Comparison of ENCODE assay signal across 8 cellular contexts in genomic region chr5:1103505-1104326, GRCh38. TPM values are rescaled to one million over a fixed set of nuclear protein-coding genes. Genes with fewer than 3 reads are reported as not detected.
DNase-seq lines count a peak whose midpoint lies in the region; FAIRE-seq and TF ChIP-seq lines count a peak whose summit lies in the region.

No MANE protein-coding gene starts in this region.

- no TSS peak for BruUV-seq in Caco-2 (replicated peaks; lab: Mats Ljungman, UMichigan)

- no peak overlapping the region for H2AFZ ChIP-seq in H1 (ENCODE audit: low read length)

- no peak overlapping the region for H3K23ac ChIP-seq in H1 (ENCODE audit: insufficient read length)

- no peak for FAIRE-seq in H1 (lab: Jason Lieb, UNC)

- no peaks in the 10 kb centered on the region for H3K27me3 ChIP-seq in H1 (replicated peaks in 1 of 4; ENCODE audit: control insufficient read depth in 3 of 4, extremely low read depth in 1 of 4, insufficient read depth in 3 of 4, low read length in 3 of 4)
- no peaks in the 10 kb centered on the region for H3K27me3 ChIP-seq in muscle layer of duodenum (ENCODE audit: low read depth, low read length)
- H3K27me3 ChIP-seq in Caco-2 (replicated peaks; ENCODE audit: control insufficient read depth, insufficient read depth, low read length) = no peaks in the 10 kb centered on the region

- H2AK5ac ChIP-seq in H1 (ENCODE audit: low read depth, low read length) = peak overlapping the region; percentile 17; the same call in 1 of the 2 replicates

- no peaks in the 10 kb centered on the region for H3K9me3 Mint-ChIP-seq in HFFc6
- H3K9me3 Mint-ChIP-seq in Caco-2 (ENCODE audit: unreplicated experiment) = no peaks in the 10 kb centered on the region

- TF ChIP-seq CTCF in H1 (IDR thresholded peaks at IDR 0.05; ENCODE audit: control extremely low read depth in 1 of 3, insufficient read depth in 1 of 3, low read depth in 1 of 3, low read length in 3 of 3) = no peak
- no peak for TF ChIP-seq CTCF in HFFc6 (IDR thresholded peaks at IDR 0.05)
- TF ChIP-seq CTCF in Caco-2 (IDR thresholded peaks at IDR 0.05; ENCODE audit: insufficient read depth in 1 of 2, low read depth in 1 of 2, low read length in 1 of 2, severe bottlenecking in 1 of 2, unreplicated experiment in 1 of 2) = no peak

- H3K4me1 Mint-ChIP-seq in HFFc6 (ENCODE audit: low read depth) = no peaks in the 10 kb centered on the region
- H3K4me1 Mint-ChIP-seq in Caco-2 (ENCODE audit: low read depth, unreplicated experiment) = peaks cover 21% of the 10 kb centered on the region

- CTCF ChIA-PET in H1 (lab: Charles Lee; ENCODE audit: partially characterized antibody) = no interaction called here
- CTCF ChIA-PET in Caco-2 (lab: Charles Lee) = no interaction called here

- H3K9ac ChIP-seq in H1 (replicated peaks in 1 of 4; ENCODE audit: extremely low read depth in 1 of 4, low read depth in 3 of 4, low read length in 3 of 4) = 0 out of 7 replicates have a peak overlapping the region, but pooled peaks of 1 of the 4 experiments have one; percentile 14

- peak overlapping the region; percentile 33 for H3K4ac ChIP-seq in H1 (replicated peaks; ENCODE audit: insufficient read length, low read depth, low read length)

- H2BK120ac ChIP-seq in H1 (replicated peaks; ENCODE audit: low read depth, low read length) = no peak overlapping the region

- peak overlapping the region; percentile 69 for H4K91ac ChIP-seq in H1 (replicated peaks; ENCODE audit: insufficient read length, low read length)

- no peaks in the 10 kb centered on the region for H3K36me3 Mint-ChIP-seq in HFFc6 (ENCODE audit: low read depth)
- peaks cover 9% of the 10 kb centered on the region for H3K36me3 Mint-ChIP-seq in Caco-2 (ENCODE audit: insufficient read depth, unreplicated experiment)

- H4K20me1 ChIP-seq in H1 (replicated peaks in 1 of 2; ENCODE audit: control insufficient read depth in 1 of 2, insufficient read depth in 2 of 2, low read length in 2 of 2) = peaks cover 6 to 28% of the 10 kb centered on the region in 2 experiments

- 0 out of 2 replicates have a peak, but pooled peaks cover 2% of the 10 kb centered on the region for H3K23me2 ChIP-seq in H1 (ENCODE audit: low read depth, low read length)

- H3K4me3 Mint-ChIP-seq in HFFc6 (no peak overlapping the region), Caco-2 (ENCODE audit: unreplicated experiment) (no peak overlapping the region)

- TF ChIP-seq RAD21 in H1 (IDR thresholded peaks at IDR 0.05 in 1 of 2, conservative IDR thresholded peaks at IDR 0.05 in 1 of 2; ENCODE audit: low read depth in 2 of 2, low read length in 2 of 2) = no peak

- H3K14ac ChIP-seq in H1 (ENCODE audit: insufficient read length) = no peak overlapping the region

- H2BK5ac ChIP-seq in H1 (ENCODE audit: low read depth, low read length) = peak overlapping the region; percentile 55

- peak overlapping the region; percentile 20; the same call in 1 of the 2 replicates for H2BK12ac ChIP-seq in H1 (ENCODE audit: low read depth, low read length)

- H3K79me2 ChIP-seq in H1 (ENCODE audit: control insufficient read depth in 1 of 2, insufficient read depth in 2 of 2, low read length in 2 of 2) = peaks cover 2 to 97% of the 10 kb centered on the region in 2 experiments; a peak in 3 of 4 replicates

- H3K4me3 ChIP-seq in H1 (ENCODE audit: extremely low read depth in 1 of 4, insufficient read depth in 2 of 4, low read depth in 3 of 4, low read length in 4 of 4) (no peak overlapping the region), muscle layer of duodenum (ENCODE audit: low read depth in 1 of 2, low read length in 2 of 2) (peak overlapping the region; percentile 21 to 45), Caco-2 (ENCODE audit: low read depth, low read length) (no peak overlapping the region)

- H3K18ac ChIP-seq in H1 (ENCODE audit: extremely low read depth, low read length) = peak overlapping the region; percentile 16; the same call in 1 of the 2 replicates

- peak overlapping the region; percentile 25; the same call in 1 of the 2 replicates for H2BK15ac ChIP-seq in H1 (ENCODE audit: low read length)

- H3K27me3 Mint-ChIP-seq in HFFc6 (ENCODE audit: insufficient read depth) (peaks cover 20% of the 10 kb centered on the region), Caco-2 (ENCODE audit: insufficient read depth, unreplicated experiment) (no peaks in the 10 kb centered on the region)

- H3K56ac ChIP-seq in H1 (replicated peaks; ENCODE audit: insufficient read length, low read depth, low read length) = no peak overlapping the region

- intact Hi-C loops in Caco-2 (cut with micrococcal nuclease; ENCODE audit: unreplicated experiment) = no loop called here

- no peak overlapping the region for H3K27ac Mint-ChIP-seq in HFFc6
- H3K27ac Mint-ChIP-seq in Caco-2 (ENCODE audit: unreplicated experiment) = no peak overlapping the region

- peak; percentile 65 for DNase-seq in AG08396 (ENCODE audit: low spot score)
- peak; percentile 71 for DNase-seq in NCI-H2171 (lab: John Stamatoyannopoulos, UW)
- no peak for DNase-seq in H1 (ENCODE audit: low read depth in 1 of 2, low spot score in 2 of 2)
- no peak for DNase-seq in HFFc6
- no peak for DNase-seq in NCI-H1417 treated with DMSO at 0.1 percent for 48 hours (lab: John Stamatoyannopoulos, UW)
- no peak for DNase-seq in UCSD-AML1 (lab: John Stamatoyannopoulos, UW; ENCODE audit: unreplicated experiment)
- DNase-seq in Caco-2 = no peak

- H4K8ac ChIP-seq in H1 (ENCODE audit: extremely low read depth, insufficient read depth, low read length) = peak overlapping the region; percentile 65

- no peak overlapping the region for H3K27ac ChIP-seq in H1 (ENCODE audit: low read depth, low read length)
- H3K27ac ChIP-seq in muscle layer of duodenum (ENCODE audit: low read length) = no peak overlapping the region

- H3K4me2 ChIP-seq in H1 (ENCODE audit: insufficient read depth in 1 of 2, low read depth in 2 of 2, low read length in 2 of 2) = no peak overlapping the region

- H3K9me3 ChIP-seq in H1 (ENCODE audit: insufficient read depth in 2 of 2, low read depth in 1 of 2, low read length in 1 of 2) (no peaks in the 10 kb centered on the region), muscle layer of duodenum (ENCODE audit: control insufficient read depth in 1 of 2, low read length in 2 of 2) (no peaks in the 10 kb centered on the region), Caco-2 (no peaks in the 10 kb centered on the region)

- no peak overlapping the region for H2BK20ac ChIP-seq in H1 (ENCODE audit: low read length)

- peaks cover 7 to 85% (median 69%) of the 10 kb centered on the region in 4 experiments for H3K4me1 ChIP-seq in H1 (replicated peaks in 1 of 4; ENCODE audit: control insufficient read depth in 3 of 4, insufficient read depth in 4 of 4, low read length in 3 of 4)
- H3K4me1 ChIP-seq in muscle layer of duodenum (ENCODE audit: control insufficient read depth in 1 of 2, insufficient read depth in 2 of 2, low read length in 2 of 2) = peaks cover 32 to 74% of the 10 kb centered on the region in 2 donors
- peaks cover 41% of the 10 kb centered on the region for H3K4me1 ChIP-seq in Caco-2

- no peak overlapping the region for H4K5ac ChIP-seq in H1 (ENCODE audit: insufficient read length, low read depth, low read length)

- peaks cover 37% of the 10 kb centered on the region for H3K79me1 ChIP-seq in H1 (ENCODE audit: low read depth, low read length)

- H3K36me3 ChIP-seq in H1 (ENCODE audit: control insufficient read depth in 2 of 4, insufficient read depth in 4 of 4, low read length in 3 of 4) (no peaks in the 10 kb centered on the region), muscle layer of duodenum (ENCODE audit: control insufficient read depth in 1 of 2, insufficient read depth in 2 of 2, low read length in 2 of 2) (no peaks in the 10 kb centered on the region), Caco-2 (ENCODE audit: control insufficient read depth, insufficient read depth, low read length) (no peaks in the 10 kb centered on the region; the same call in 1 of the 2 replicates)

- WGBS in H1 (ENCODE audit: extremely low coverage in 1 of 2, insufficient coverage in 1 of 2, insufficient read length in 1 of 2, insufficient replicate concordance in 2 of 2, low coverage in 1 of 2, low lambda C conversion rate in 2 of 2, missing lambda C conversion rate in 1 of 2), 2 experiments = 83 to 100% methylated on average over 3 to 29 of the region's 33 CpGs

- no peak for TF ChIP-seq POLR2A in H1 (IDR thresholded peaks at IDR 0.05; ENCODE audit: control extremely low read depth in 1 of 2, low read depth in 2 of 2, low read length in 2 of 2)

- POLR2A ChIA-PET in H1 (lab: Charles Lee; ENCODE audit: partially characterized antibody) (interaction anchor here (1.7 kb wide), 1 partner anchor 10 kb away, joined by 9 read pairs; no protein-coding TSS in a partner anchor), Caco-2 (lab: Charles Lee) (no interaction called here)

- TF ChIP-seq EP300 in H1 (IDR thresholded peaks at IDR 0.05; ENCODE audit: borderline replicate concordance in 1 of 2, low read depth in 2 of 2, low read length in 2 of 2) = no peak

TF ChIP-seq in H1, 55 proteins besides CTCF, POLR2A, EP300 and RAD21 (continues in another document):
- TF ChIP-seq CEBPB (IDR thresholded peaks at IDR 0.05; ENCODE audit: low read depth, low read length) = no peak
- TF ChIP-seq RFX5 (IDR thresholded peaks at IDR 0.05; ENCODE audit: borderline replicate concordance, low read depth, low read length) = no peak
- TF ChIP-seq CBX5 (IDR thresholded peaks at IDR 0.05; ENCODE audit: low read depth, low read length) = no peak
- TF ChIP-seq MAX (IDR thresholded peaks at IDR 0.05) = no peak
- TF ChIP-seq KDM1A (IDR thresholded peaks at IDR 0.05; ENCODE audit: borderline replicate concordance, low read length) = no peak
- no peak for TF ChIP-seq FOSL1 (IDR thresholded peaks at IDR 0.05; ENCODE audit: insufficient read depth, low read depth, low read length)
- TF ChIP-seq EZH2 (IDR thresholded peaks at IDR 0.05; ENCODE audit: low read depth, low read length, severe bottlenecking) = no peak
- TF ChIP-seq NRF1 (IDR thresholded peaks at IDR 0.05; ENCODE audit: low read depth, low read length) = no peak
- no peak for TF ChIP-seq HDAC6 (IDR thresholded peaks at IDR 0.05; ENCODE audit: low read depth, low read length)

RNA-seq across cellular contexts. Expression of gene SLC12A7, which starts 8.1 kb away (rescaled TPM):
- 38.6 and 39.7 TPM in 2 replicates for total RNA-seq in H1 (2021; fragmentation: NEBNext Ultra II Directional; extraction: Animal tissue kit (Norgen Biotek cat#: 25700))
- 23.5 and 37.5 TPM in 2 replicates for polyA plus RNA-seq in H1 (2011; rRNA removed)
- 26.4 TPM for polyA plus RNA-seq in H1 (2011; cell fraction: cytosol; rRNA removed)
- polyA plus RNA-seq in H1 (2011; cell fraction: nucleus; rRNA removed) = 181 TPM
- polyA plus RNA-seq in H1 (2012, experiment 1 of 2) = 27.4 to 47.0 TPM (median 38.9 TPM) in 4 replicates
- polyA plus RNA-seq in H1 (2012, experiment 2 of 2) = 19.5 TPM
- polyA plus RNA-seq in H1 (2013, experiment 1 of 2) = 27.2 TPM
- 24.9 TPM for polyA plus RNA-seq in H1 (2013, experiment 2 of 2)
- 23.8 and 28.1 TPM in 2 replicates for polyA minus RNA-seq in H1 (2011; rRNA and poly(A)+ RNA removed)
- polyA minus RNA-seq in H1 (2011; cell fraction: cytosol; rRNA and poly(A)+ RNA removed) = 33.8 TPM
- polyA minus RNA-seq in H1 (2011; cell fraction: nucleus; rRNA and poly(A)+ RNA removed) = 44.5 TPM
- total RNA-seq in HFFc6 (2021; fragmentation: NEBNext Ultra II Directional; extraction: Animal tissue kit (Norgen Biotek cat#: 25700)) = under 1 TPM in 3 of 6 experiments, not detected in 3; 0.07 to 0.09 (median 0.09) TPM
- 41.7 and 42.0 TPM in 2 replicates for total RNA-seq in Caco-2 (2022)

Comparison
In these comparisons a context has a peak if more than half of its experiments do, and no peak if none do; other contexts are left out.
1. DNase-seq: peak in AG08396 (single experiment) and NCI-H2171 (single experiment); none in H1 (0 of 2), HFFc6 (single experiment), NCI-H1417 treated with DMSO at 0.1 percent for 48 hours (single experiment), UCSD-AML1 (single experiment) and Caco-2 (0 of 2).
2. H3K4me3 ChIP-seq: peak in muscle layer of duodenum (2 of 2); none in H1 (0 of 4) and Caco-2 (single experiment).
3. RNA of gene SLC12A7, which starts 8.1 kb away (total RNA-seq): 41.7 to 42.0 TPM in Caco-2 and 38.6 to 39.7 TPM in H1; 0.07 to 0.09 TPM in HFFc6; every median in the first group is over 10 times any median in the second.